24 cellular contexts compared by ENCODE assay signal in the genomic region with DNA sequence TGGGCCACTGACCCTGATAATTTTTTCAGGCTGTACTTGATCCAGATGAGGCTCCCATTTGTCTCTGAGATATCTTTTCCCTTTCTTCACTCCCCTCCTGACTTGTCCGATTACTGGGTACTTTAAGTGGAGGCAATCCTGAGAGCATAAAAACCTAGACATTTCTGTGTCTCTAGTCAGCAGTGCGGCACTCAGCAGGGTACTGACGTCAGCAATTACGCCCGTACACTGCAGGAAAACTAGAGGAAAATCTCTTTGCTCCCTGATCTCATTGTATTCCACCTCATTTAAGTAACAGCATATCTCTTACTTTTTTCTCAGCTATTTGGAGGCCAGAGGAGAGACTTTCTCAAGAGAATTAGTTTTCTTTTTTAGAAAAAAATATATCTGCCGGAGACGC.
A peak's percentile ranks its signal among the peaks of the same experiment; 100 is the strongest.
DNase-seq lines count a peak whose midpoint lies in the region; ATAC-seq and TF ChIP-seq lines count a peak whose summit lies in the region.
"Had no signal": no experiment of that assay in that cellular context is flagged by ENCODE, and none has a peak within 500 bp of the region (broad histone marks: within the 10 kb centered on the region; RNA-seq: fewer than 3 reads in every experiment).

No MANE protein-coding gene starts in this region.

- no peaks in the 10 kb centered on the region for H3K36me3 Mint-ChIP-seq in activated CD4-positive, alpha-beta T cell treated with anti-CD3 and anti-CD28 coated beads, Interleukin-2, amount 10 ng/mL, durations not matched to agents 7 days and 5 days (ENCODE audit: low read depth)
- H3K36me3 Mint-ChIP-seq in CD8-positive, alpha-beta T cell: no peaks in the 10 kb centered on the region
- peaks cover 2% of the 10 kb centered on the region for H3K36me3 Mint-ChIP-seq in activated CD8-positive, alpha-beta T cell treated with anti-CD3 and anti-CD28 coated beads for 36 hours (ENCODE audit: low read depth)

- no peaks in the 10 kb centered on the region for H3K9me3 Mint-ChIP-seq in activated CD4-positive, alpha-beta T cell treated with anti-CD3 and anti-CD28 coated beads, Interleukin-2, amount 10 ng/mL, durations not matched to agents 7 days and 5 days
- H3K9me3 Mint-ChIP-seq in CD8-positive, alpha-beta T cell: no peaks in the 10 kb centered on the region
- no peaks in the 10 kb centered on the region for H3K9me3 Mint-ChIP-seq in activated CD8-positive, alpha-beta T cell treated with anti-CD3 and anti-CD28 coated beads for 36 hours

- CTCF ChIA-PET in activated CD4-positive, alpha-beta T cell treated with anti-CD3 and anti-CD28 coated beads, Interleukin-2, amount 10 ng/mL, durations not matched to agents 7 days and 5 days (lab: Charles Lee): interaction anchor here (0.7 to 3.8 kb wide), 6 partner anchors 11 to 885 kb away, joined by 3 to 20 read pairs (median 7); no protein-coding TSS in a partner anchor
- CTCF ChIA-PET in CD8-positive, alpha-beta T cell (lab: Charles Lee): interaction anchor here (1.0 to 5.6 kb wide), 6 partner anchors 9 to 581 kb away, joined by 3 to 36 read pairs (median 11); no protein-coding TSS in a partner anchor
- CTCF ChIA-PET in activated CD8-positive, alpha-beta T cell treated with anti-CD3 and anti-CD28 coated beads for 36 hours (lab: Charles Lee): interaction anchor here (0.7 to 7.1 kb wide), 9 partner anchors 9 to 581 kb away, joined by 3 to 91 read pairs (median 16); no protein-coding TSS in a partner anchor

- H3K27me3 Mint-ChIP-seq in activated CD4-positive, alpha-beta T cell treated with anti-CD3 and anti-CD28 coated beads, Interleukin-2, amount 10 ng/mL, durations not matched to agents 7 days and 5 days: peaks cover 7% of the 10 kb centered on the region
- no peaks in the 10 kb centered on the region for H3K27me3 Mint-ChIP-seq in CD8-positive, alpha-beta T cell (ENCODE audit: low read depth)
- H3K27me3 Mint-ChIP-seq in activated CD8-positive, alpha-beta T cell treated with anti-CD3 and anti-CD28 coated beads for 36 hours: peaks cover 1% of the 10 kb centered on the region

- H3K4me1 Mint-ChIP-seq in activated CD4-positive, alpha-beta T cell treated with anti-CD3 and anti-CD28 coated beads, Interleukin-2, amount 10 ng/mL, durations not matched to agents 7 days and 5 days: peaks cover 36% of the 10 kb centered on the region
- H3K4me1 Mint-ChIP-seq in CD8-positive, alpha-beta T cell (ENCODE audit: low read depth): peaks cover 14% of the 10 kb centered on the region
- peaks cover 27% of the 10 kb centered on the region for H3K4me1 Mint-ChIP-seq in activated CD8-positive, alpha-beta T cell treated with anti-CD3 and anti-CD28 coated beads for 36 hours (ENCODE audit: low read depth)

- TF ChIP-seq CTCF in CD8-positive, alpha-beta T cell (IDR thresholded peaks at IDR 0.05): no peak
- TF ChIP-seq CTCF in activated CD8-positive, alpha-beta T cell treated with anti-CD3 and anti-CD28 coated beads for 36 hours (IDR thresholded peaks at IDR 0.05): no peak
- no peak for TF ChIP-seq CTCF in fibroblast of villous mesenchyme (IDR thresholded peaks at IDR 0.05; ENCODE audit: insufficient read depth, low read depth, low read length)

- H3K36me3 ChIP-seq in CD8-positive, alpha-beta T cell (ENCODE audit: insufficient read depth, low read length): no peaks in the 10 kb centered on the region
- H3K36me3 ChIP-seq: BE2C, heart left ventricle, stomach, tibial nerve had no signal

- H3K4me3 Mint-ChIP-seq in activated CD4-positive, alpha-beta T cell treated with anti-CD3 and anti-CD28 coated beads, Interleukin-2, amount 10 ng/mL, durations not matched to agents 7 days and 5 days: peak overlapping the region; percentile 25
- peak overlapping the region; percentile 26 for H3K4me3 Mint-ChIP-seq in CD8-positive, alpha-beta T cell
- peak overlapping the region; percentile 37 for H3K4me3 Mint-ChIP-seq in activated CD8-positive, alpha-beta T cell treated with anti-CD3 and anti-CD28 coated beads for 36 hours

- intact Hi-C loops in CD8-positive, alpha-beta T cell (cut with DNase I, micrococcal nuclease): no loop called here
- intact Hi-C loops in activated CD8-positive, alpha-beta T cell treated with anti-CD3 and anti-CD28 coated beads for 36 hours (cut with micrococcal nuclease): no loop called here

- DNase-seq in activated CD4-positive, alpha-beta T cell treated with anti-CD3 and anti-CD28 coated beads, Interleukin-2, amount 10 ng/mL, durations not matched to agents 7 days and 5 days: no peak
- DNase-seq in activated CD4-positive, alpha-beta T cell treated with anti-CD3 and anti-CD28 coated beads for 1 hour: no peak
- no peak for DNase-seq in CD8-positive, alpha-beta T cell
- DNase-seq in activated CD8-positive, alpha-beta T cell treated with anti-CD3 and anti-CD28 coated beads for 36 hours: no peak
- DNase-seq in fibroblast of villous mesenchyme (ENCODE audit: low read depth) (peak; percentile 14), NCI-H2196 (lab: John Stamatoyannopoulos, UW; ENCODE audit: unreplicated experiment) (no peak)
- no peak for DNase-seq in effector CD8-positive, alpha-beta T cell (lab: John Stamatoyannopoulos, UW)
- DNase-seq: activated effector memory CD4-positive, alpha-beta T cell treated with Interleukin-2 at 50 U/mL for 16 hours; BE2C; dorsolateral prefrontal cortex; EL; GOT3; heart left ventricle; left cardiac atrium; NCI-H1436 treated with DMSO at 0.1 percent for 48 hours; NCI-H2171; NCI-H748 treated with DMSO at 0.1 percent for 48 hours; occipital lobe; stimulated activated CD4-positive, alpha-beta T cell treated with anti-CD3 and anti-CD28 coated beads, Interleukin-4, amount 100 ng/mL, for 24 hours; stomach had no signal

- no peak for ATAC-seq in CD8-positive, alpha-beta T cell
- ATAC-seq in activated CD8-positive, alpha-beta T cell treated with anti-CD3 and anti-CD28 coated beads for 36 hours: no peak
- ATAC-seq in GM18517 (IDR thresholded peaks at IDR 0.05; ENCODE audit: unreplicated experiment): no peak
- ATAC-seq: heart left ventricle, left cardiac atrium had no signal

- POLR2A ChIA-PET in activated CD4-positive, alpha-beta T cell treated with anti-CD3 and anti-CD28 coated beads, Interleukin-2, amount 10 ng/mL, durations not matched to agents 7 days and 5 days (lab: Charles Lee): no interaction called here
- POLR2A ChIA-PET in CD8-positive, alpha-beta T cell (lab: Charles Lee): interaction anchor here (1.3 kb wide), 1 partner anchor 10 kb away, joined by 3 read pairs; no protein-coding TSS in a partner anchor
- POLR2A ChIA-PET in activated CD8-positive, alpha-beta T cell treated with anti-CD3 and anti-CD28 coated beads for 36 hours (lab: Charles Lee): interaction anchor here (0.6 to 5.0 kb wide), 3 partner anchors 562 to 589 kb away, joined by 3 to 21 read pairs (median 5); no protein-coding TSS in a partner anchor

- no peak overlapping the region for H3K27ac ChIP-seq in CD8-positive, alpha-beta T cell (ENCODE audit: low read depth, low read length)
- H3K27ac ChIP-seq: dorsolateral prefrontal cortex, heart left ventricle, KMS-11, stomach, tibial nerve, VCaP had no signal

- no peaks in the 10 kb centered on the region for H3K27me3 ChIP-seq in CD8-positive, alpha-beta T cell (ENCODE audit: insufficient read depth, low read length)
- H3K27me3 ChIP-seq: BE2C, tibial nerve had no signal

- no peaks in the 10 kb centered on the region for H3K9me3 ChIP-seq in CD8-positive, alpha-beta T cell (ENCODE audit: low read length)
- H3K9me3 ChIP-seq: BE2C, heart left ventricle, stomach, tibial nerve had no signal

- peak overlapping the region; percentile 54 for H3K27ac Mint-ChIP-seq in activated CD4-positive, alpha-beta T cell treated with anti-CD3 and anti-CD28 coated beads, Interleukin-2, amount 10 ng/mL, durations not matched to agents 7 days and 5 days
- H3K27ac Mint-ChIP-seq in CD8-positive, alpha-beta T cell: peak overlapping the region; percentile 32
- peak overlapping the region; percentile 89 for H3K27ac Mint-ChIP-seq in activated CD8-positive, alpha-beta T cell treated with anti-CD3 and anti-CD28 coated beads for 36 hours

- peaks cover 6% of the 10 kb centered on the region for H3K4me1 ChIP-seq in CD8-positive, alpha-beta T cell (ENCODE audit: insufficient read depth, low read length)
- H3K4me1 ChIP-seq: BE2C, heart left ventricle, stomach had no signal

- H3K4me3 ChIP-seq in CD8-positive, alpha-beta T cell (ENCODE audit: low read depth, low read length): no peak overlapping the region
- H3K4me3 ChIP-seq in fibroblast of villous mesenchyme (ENCODE audit: low read depth, low read length): no peak overlapping the region
- H3K4me3 ChIP-seq: dorsolateral prefrontal cortex, heart left ventricle, stomach, tibial nerve had no signal

Comparison
In these comparisons a context has a peak if more than half of its experiments do, and no peak if none do; other contexts are left out.
1. H3K27ac Mint-ChIP-seq: peak in every context shown above with its lines; median percentile 89 in activated CD8-positive, alpha-beta T cell treated with anti-CD3 and anti-CD28 coated beads for 36 hours; 54 in activated CD4-positive, alpha-beta T cell treated with anti-CD3 and anti-CD28 coated beads, Interleukin-2, amount 10 ng/mL, durations not matched to agents 7 days and 5 days; 32 in CD8-positive, alpha-beta T cell.